In genomic region chr5:181092428-181092827, GRCh38 we compare ENCODE assay signal across 2 cellular contexts.
TF ChIP-seq lines count a peak whose summit lies in the region.

No MANE protein-coding gene starts in this region.

TF ChIP-seq in GM23338, 12 proteins besides CTCF, POLR2A, EP300 and RAD21:
- no peak for TF ChIP-seq ETS1 (IDR thresholded peaks at IDR 0.05)

TF ChIP-seq in H1, 55 proteins besides CTCF, POLR2A, EP300 and RAD21:
- TF ChIP-seq GTF2F1 (IDR thresholded peaks at IDR 0.05; ENCODE audit: borderline replicate concordance, low read depth, low read length) (no peak), BCL11A (IDR thresholded peaks at IDR 0.05; ENCODE audit: low read depth in 2 of 2, low read length in 2 of 2) (no peak), ATF2 (IDR thresholded peaks at IDR 0.05; ENCODE audit: low read length) (no peak), ASH2L (IDR thresholded peaks at IDR 0.05; ENCODE audit: low read length) (no peak), RXRA (IDR thresholded peaks at IDR 0.05; ENCODE audit: insufficient read depth, low read depth, low read length) (no peak), CHD2 (IDR thresholded peaks at IDR 0.05; ENCODE audit: low read length) (no peak), FOSL1 (IDR thresholded peaks at IDR 0.05; ENCODE audit: insufficient read depth, low read depth, low read length) (no peak), BRCA1 (IDR thresholded peaks at IDR 0.05; ENCODE audit: low read depth, low read length) (no peak), PHF8 (conservative IDR thresholded peaks at IDR 0.05; ENCODE audit: low read depth, low read length) (no peak), EZH2 (IDR thresholded peaks at IDR 0.05; ENCODE audit: low read depth, low read length, severe bottlenecking) (no peak), KDM1A (IDR thresholded peaks at IDR 0.05; ENCODE audit: borderline replicate concordance, low read length) (no peak)
TF ChIP-seq in H1: peak in this region for 0.
